In the genomic region with DNA sequence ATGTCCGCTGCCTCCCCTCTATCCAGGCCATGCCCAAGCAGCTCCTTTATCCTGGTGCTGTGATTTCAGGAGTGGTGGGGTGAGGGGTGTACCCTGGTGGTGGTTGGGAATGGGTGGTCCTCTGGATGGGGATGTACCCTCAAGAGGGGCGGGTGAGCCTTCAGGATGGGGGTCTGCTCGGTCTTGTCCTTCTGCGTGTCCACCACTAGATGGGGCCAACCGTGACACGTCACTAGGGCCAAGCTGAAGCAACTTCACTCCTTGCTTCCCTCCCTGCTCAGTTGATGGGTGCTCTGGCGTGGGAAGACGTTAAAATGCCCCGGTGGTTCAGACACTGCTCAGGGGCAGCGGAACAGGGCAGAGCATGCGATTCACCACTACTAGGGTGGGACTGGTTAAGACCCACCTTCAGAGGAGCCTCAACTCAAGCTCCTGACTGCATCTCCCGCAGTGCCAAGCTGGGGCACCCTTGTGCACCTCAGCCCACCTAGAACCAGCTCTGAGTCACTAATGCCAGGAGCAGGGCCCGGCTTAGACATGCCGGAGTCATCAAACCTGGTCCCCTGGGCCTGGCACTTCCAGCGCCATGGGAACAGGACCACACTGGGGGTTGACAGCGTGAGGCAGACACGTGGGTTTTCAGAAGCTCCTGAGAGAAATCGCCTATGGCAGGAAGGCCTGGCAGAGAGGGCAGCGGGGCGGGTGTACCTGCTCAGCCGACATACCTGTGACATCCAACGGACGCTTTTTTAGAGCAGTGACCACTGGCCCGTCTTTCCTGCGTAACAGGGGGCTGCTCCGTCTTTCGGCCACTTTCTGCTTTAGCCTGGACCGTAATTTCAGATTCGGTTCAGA, we compare ENCODE assay signal across 8 cellular contexts.
DNase-seq lines count a peak whose midpoint lies in the region; ATAC-seq, FAIRE-seq and TF ChIP-seq lines count a peak whose summit lies in the region.

No MANE protein-coding gene starts in this region.

- no peaks in the 10 kb centered on the region for H3K79me2 ChIP-seq in OCI-LY1 (ENCODE audit: insufficient read depth, low read length)

- CTCF ChIA-PET in AG04450 (lab: Charles Lee): interaction anchor here (0.5 to 2.4 kb wide), 13 partner anchors 10 to 853 kb away, joined by 3 to 5 read pairs (median 3); no protein-coding TSS in a partner anchor

- H3K27me3 ChIP-seq in AG04450 (ENCODE audit: control insufficient read depth, insufficient read depth, low read length) (no peaks in the 10 kb centered on the region), GM06990 (replicated peaks; ENCODE audit: control insufficient read depth, insufficient read depth, low read length) (no peaks in the 10 kb centered on the region), OCI-LY1 (ENCODE audit: insufficient read depth, low read length) (no peaks in the 10 kb centered on the region; the same call in 1 of the 2 replicates), breast epithelium (no peaks in the 10 kb centered on the region)

- peak; percentile 61 for ATAC-seq in stimulated activated naive CD8-positive, alpha-beta T cell treated with anti-CD3 and anti-CD28 coated beads, Interleukin-15, Interleukin-2, amounts not matched to agents 100 U/mL and 50 U/mL, for 24 hours
- no peak for ATAC-seq in GM19463 (IDR thresholded peaks at IDR 0.05; ENCODE audit: unreplicated experiment)

- no peak for TF ChIP-seq POLR2A in breast epithelium (IDR thresholded peaks at IDR 0.05)

- DNase-seq in AG04450 (ENCODE audit: low read depth, low spot score) (peak; percentile 21), GM06990 (ENCODE audit: extremely low read depth, insufficient read length) (peak; percentile 37), breast epithelium (ENCODE audit: low spot score in 2 of 2) (no peak), kidney tubule cell (ENCODE audit: low spot score) (peak; percentile 32), RCC 7860 (ENCODE audit: low spot score) (no peak)
- peak; percentile 19 for DNase-seq in stimulated activated naive CD8-positive, alpha-beta T cell treated with anti-CD3 and anti-CD28 coated beads, Interleukin-15, Interleukin-2, amounts not matched to agents 100 U/mL and 50 U/mL, for 24 hours

- no peaks in the 10 kb centered on the region for H4K20me1 ChIP-seq in OCI-LY1 (ENCODE audit: insufficient read depth, low read length)

- H3K4me1 ChIP-seq in OCI-LY1 (ENCODE audit: insufficient read depth, low read length, severe bottlenecking) (no peaks in the 10 kb centered on the region), breast epithelium (no peaks in the 10 kb centered on the region)

- TF ChIP-seq CTCF in AG04450 (IDR thresholded peaks at IDR 0.05; ENCODE audit: low read depth, low read length) (peak; percentile 72), GM06990 (IDR thresholded peaks at IDR 0.05; ENCODE audit: insufficient read depth, low read length, poor library complexity, severe bottlenecking) (peak; percentile 60), OCI-LY1 (IDR thresholded peaks at IDR 0.05; ENCODE audit: low read length) (peak; percentile 63; the same call in 1 of the 2 replicates), breast epithelium (IDR thresholded peaks at IDR 0.05) (peak; percentile 31 to 41 (median 35))

- H3K27ac ChIP-seq in AG04450 (ENCODE audit: low read depth, low read length): no peak overlapping the region
- no peak overlapping the region for H3K27ac ChIP-seq in OCI-LY1 (ENCODE audit: low read depth, low read length, poor library complexity, severe bottlenecking)
- no peak overlapping the region for H3K27ac ChIP-seq in breast epithelium

- POLR2A ChIA-PET in AG04450 (lab: Yijun Ruan, JAX): no interaction called here

- H3K36me3 ChIP-seq in GM06990 (ENCODE audit: control insufficient read depth, insufficient read depth, low read length): no peaks in the 10 kb centered on the region
- no peaks in the 10 kb centered on the region for H3K36me3 ChIP-seq in OCI-LY1 (ENCODE audit: insufficient read depth, low read length)
- H3K36me3 ChIP-seq in breast epithelium: no peaks in the 10 kb centered on the region

- H3F3A ChIP-seq in OCI-LY1 (ENCODE audit: insufficient read depth, low read length): no peaks in the 10 kb centered on the region

- H2AFZ ChIP-seq in OCI-LY1 (ENCODE audit: low read length): no peak overlapping the region

- H3K9me3 ChIP-seq in AG04450 (ENCODE audit: control insufficient read depth, insufficient read depth, low read length) (no peaks in the 10 kb centered on the region; the same call in 1 of the 2 replicates), OCI-LY1 (ENCODE audit: low read length) (no peaks in the 10 kb centered on the region), breast epithelium (no peaks in the 10 kb centered on the region)

- H3K4me3 ChIP-seq in AG04450 (ENCODE audit: low read depth, low read length) (no peak overlapping the region), GM06990 (replicated peaks; ENCODE audit: low read depth, low read length) (no peak overlapping the region), OCI-LY1 (ENCODE audit: low read depth, low read length, poor library complexity, severe bottlenecking) (no peak overlapping the region), breast epithelium (no peak overlapping the region)

- no peaks in the 10 kb centered on the region for H3K9me2 ChIP-seq in OCI-LY1 (ENCODE audit: low read depth, low read length)

- FAIRE-seq in RCC 7860 (lab: Jason Lieb, UNC): no peak

- no peak overlapping the region for H3K4me2 ChIP-seq in OCI-LY1 (ENCODE audit: low read length)

- intact Hi-C loops in breast epithelium (cut with DNase I; ENCODE audit: low total_unique reads): no loop called here

- no peak overlapping the region for H3K9ac ChIP-seq in OCI-LY1 (ENCODE audit: low read length)

Comparison
In these comparisons a context has a peak if more than half of its experiments do, and no peak if none do; other contexts are left out.
1. DNase-seq: peak in AG04450 (single experiment), GM06990 (single experiment), kidney tubule cell (single experiment) and stimulated activated naive CD8-positive, alpha-beta T cell treated with anti-CD3 and anti-CD28 coated beads, Interleukin-15, Interleukin-2, amounts not matched to agents 100 U/mL and 50 U/mL, for 24 hours (single experiment); none in breast epithelium (0 of 2) and RCC 7860 (single experiment).
2. Peak in every context shown above with its lines, with median percentiles within 50 percentile points of each other: CTCF ChIP-seq.